9 cellular contexts compared by ENCODE assay signal in genomic region chr11:10488121-10488580, GRCh38. TPM values are rescaled to one million over a fixed set of nuclear protein-coding genes. Genes with fewer than 3 reads are reported as not detected.
A peak's percentile ranks its signal among the peaks of the same experiment; 100 is the strongest.
DNase-seq lines count a peak whose midpoint lies in the region; ATAC-seq and TF ChIP-seq lines count a peak whose summit lies in the region.
"Had no signal": no experiment of that assay in that cellular context is flagged by ENCODE, and none has a peak within 500 bp of the region (broad histone marks: within the 10 kb centered on the region; RNA-seq: fewer than 3 reads in every experiment).

No MANE protein-coding gene starts in this region.

- TF ChIP-seq POLR2A in testis (IDR thresholded peaks at IDR 0.05) = no peak

- H3K4me3 Mint-ChIP-seq in activated CD4-positive, alpha-beta memory T cell treated with anti-CD3 and anti-CD28 coated beads for 36 hours = peak overlapping the region; percentile 4
- no peak overlapping the region for H3K4me3 Mint-ChIP-seq in activated CD4-positive, alpha-beta memory T cell treated with anti-CD3 and anti-CD28 coated beads, Interleukin-2, amount 10 ng/mL, durations not matched to agents 7 days and 5 days
- H3K4me3 Mint-ChIP-seq in T-helper 17 cell = no peak overlapping the region

- no peak for TF ChIP-seq CTCF in testis (IDR thresholded peaks at IDR 0.05)

- no peaks in the 10 kb centered on the region for H3K36me3 ChIP-seq in testis (ENCODE audit: low read depth, missing control alignments)

- 84 to 90% methylated on average over 10 of the region's 10 CpGs for whole genome bisulfite sequencing in testis, 2 donors

- CTCF ChIA-PET in activated CD4-positive, alpha-beta memory T cell treated with anti-CD3 and anti-CD28 coated beads for 36 hours (lab: Charles Lee) = interaction anchor here (1.1 to 2.4 kb wide), 3 partner anchors 12 to 53 kb away, joined by 4 to 5 read pairs (median 5); partner anchors contain the start of gene RNF141
- CTCF ChIA-PET in activated CD4-positive, alpha-beta memory T cell treated with anti-CD3 and anti-CD28 coated beads, Interleukin-2, amount 10 ng/mL, durations not matched to agents 7 days and 5 days (lab: Charles Lee) = interaction anchor here (1.3 kb wide), 1 partner anchor 53 kb away, joined by 3 read pairs; the partner anchor contains the start of gene RNF141
- CTCF ChIA-PET in HEK293T (lab: Yijun Ruan, JAX) = interaction anchor here (0.6 to 1.2 kb wide), 2 partner anchors 53 to 58 kb away, joined by 3 to 4 read pairs; partner anchors contain the start of gene RNF141

- ATAC-seq in T-helper 17 cell (no peak), HG03432 (IDR thresholded peaks at IDR 0.05; ENCODE audit: unreplicated experiment) (no peak)
- ATAC-seq: heart left ventricle had no signal

- peak overlapping the region; percentile 81 for H3K27ac Mint-ChIP-seq in activated CD4-positive, alpha-beta memory T cell treated with anti-CD3 and anti-CD28 coated beads for 36 hours
- no peak overlapping the region for H3K27ac Mint-ChIP-seq in activated CD4-positive, alpha-beta memory T cell treated with anti-CD3 and anti-CD28 coated beads, Interleukin-2, amount 10 ng/mL, durations not matched to agents 7 days and 5 days
- H3K27ac Mint-ChIP-seq in T-helper 17 cell = peak overlapping the region; percentile 87

- peaks cover 32% of the 10 kb centered on the region for H3K36me3 Mint-ChIP-seq in activated CD4-positive, alpha-beta memory T cell treated with anti-CD3 and anti-CD28 coated beads for 36 hours
- H3K36me3 Mint-ChIP-seq in activated CD4-positive, alpha-beta memory T cell treated with anti-CD3 and anti-CD28 coated beads, Interleukin-2, amount 10 ng/mL, durations not matched to agents 7 days and 5 days (ENCODE audit: low read depth) = peaks cover 53% of the 10 kb centered on the region
- peaks cover 11% of the 10 kb centered on the region for H3K36me3 Mint-ChIP-seq in T-helper 17 cell (ENCODE audit: low read depth)

- no peaks in the 10 kb centered on the region for H3K27me3 ChIP-seq in testis
- H3K27me3 ChIP-seq: heart left ventricle had no signal

- H3K9me3 ChIP-seq in T-helper 17 cell (ENCODE audit: control insufficient read depth, low read length, poor library complexity, severe bottlenecking) (no peaks in the 10 kb centered on the region), testis (no peaks in the 10 kb centered on the region)
- H3K9me3 ChIP-seq: heart left ventricle had no signal

- no peak overlapping the region for H3K27ac ChIP-seq in testis
- H3K27ac ChIP-seq: heart left ventricle had no signal

- no peaks in the 10 kb centered on the region for H3K27me3 Mint-ChIP-seq in activated CD4-positive, alpha-beta memory T cell treated with anti-CD3 and anti-CD28 coated beads for 36 hours
- H3K27me3 Mint-ChIP-seq in activated CD4-positive, alpha-beta memory T cell treated with anti-CD3 and anti-CD28 coated beads, Interleukin-2, amount 10 ng/mL, durations not matched to agents 7 days and 5 days = no peaks in the 10 kb centered on the region
- no peaks in the 10 kb centered on the region for H3K27me3 Mint-ChIP-seq in T-helper 17 cell

- peak; percentile 39 for DNase-seq in activated CD4-positive, alpha-beta memory T cell treated with anti-CD3 and anti-CD28 coated beads for 36 hours
- no peak for DNase-seq in activated CD4-positive, alpha-beta memory T cell treated with anti-CD3 and anti-CD28 coated beads, Interleukin-2, amount 10 ng/mL, durations not matched to agents 7 days and 5 days
- DNase-seq in T-helper 17 cell (no peak), iPS-NIHi7 (ENCODE audit: extremely low spot score) (peak; percentile 50), testis (peak; percentile 2), HEK293T (ENCODE audit: extremely low spot score) (no peak)
- DNase-seq in activated CD4-positive, alpha-beta T cell treated with anti-CD3 and anti-CD28 coated beads, Interleukin-2, amount 50 U/mL, for 1 hour = no peak
- DNase-seq: heart left ventricle had no signal

- POLR2A ChIA-PET in activated CD4-positive, alpha-beta memory T cell treated with anti-CD3 and anti-CD28 coated beads for 36 hours (lab: Charles Lee) = interaction anchor here (1.1 kb wide), 1 partner anchor 33 kb away, joined by 3 read pairs; no protein-coding TSS in a partner anchor
- POLR2A ChIA-PET in activated CD4-positive, alpha-beta memory T cell treated with anti-CD3 and anti-CD28 coated beads, Interleukin-2, amount 10 ng/mL, durations not matched to agents 7 days and 5 days (lab: Charles Lee) = interaction anchor here (1.6 kb wide), 1 partner anchor 29 kb away, joined by 3 read pairs; no protein-coding TSS in a partner anchor
- POLR2A ChIA-PET in HEK293T (lab: Yijun Ruan, JAX) = interaction anchor here (0.6 kb wide), 1 partner anchor 1389 kb away, joined by 4 read pairs; no protein-coding TSS in a partner anchor

- peaks cover 24% of the 10 kb centered on the region for H3K4me1 Mint-ChIP-seq in activated CD4-positive, alpha-beta memory T cell treated with anti-CD3 and anti-CD28 coated beads for 36 hours (ENCODE audit: low read depth)
- H3K4me1 Mint-ChIP-seq in activated CD4-positive, alpha-beta memory T cell treated with anti-CD3 and anti-CD28 coated beads, Interleukin-2, amount 10 ng/mL, durations not matched to agents 7 days and 5 days = peaks cover 9% of the 10 kb centered on the region
- peaks cover 23% of the 10 kb centered on the region for H3K4me1 Mint-ChIP-seq in T-helper 17 cell

- intact Hi-C loops in activated CD4-positive, alpha-beta memory T cell treated with anti-CD3 and anti-CD28 coated beads for 36 hours (cut with micrococcal nuclease) = no loop called here
- intact Hi-C loops in testis (cut with DNase I; ENCODE audit: low total_unique reads) = no loop called here

- no peaks in the 10 kb centered on the region for H3K9me3 Mint-ChIP-seq in activated CD4-positive, alpha-beta memory T cell treated with anti-CD3 and anti-CD28 coated beads for 36 hours
- no peaks in the 10 kb centered on the region for H3K9me3 Mint-ChIP-seq in activated CD4-positive, alpha-beta memory T cell treated with anti-CD3 and anti-CD28 coated beads, Interleukin-2, amount 10 ng/mL, durations not matched to agents 7 days and 5 days

- H3K4me1 ChIP-seq in testis = peaks cover 9% of the 10 kb centered on the region

- no peak overlapping the region for H3K4me3 ChIP-seq in testis
- H3K4me3 ChIP-seq: heart left ventricle had no signal

TF ChIP-seq in HEK293T, 16 proteins besides CTCF, POLR2A, EP300 and RAD21:
- TF ChIP-seq FOXA1 (IDR thresholded peaks at IDR 0.05) = no peak
- no peak for TF ChIP-seq BHLHE40 (IDR thresholded peaks at IDR 0.05; ENCODE audit: borderline replicate concordance)
- TF ChIP-seq NFRKB (IDR thresholded peaks at IDR 0.05) = no peak
- TF ChIP-seq CTBP1 (IDR thresholded peaks at IDR 0.05; ENCODE audit: borderline replicate concordance) = no peak
- no peak for TF ChIP-seq LEF1 (IDR thresholded peaks at IDR 0.05; ENCODE audit: borderline replicate concordance)
- TF ChIP-seq FOXM1 (IDR thresholded peaks at IDR 0.05; ENCODE audit: borderline replicate concordance) = no peak

RNA-seq across cellular contexts. Expression of gene AMPD3, which starts 33.1 kb away (rescaled TPM):
- total RNA-seq in activated CD4-positive, alpha-beta memory T cell treated with anti-CD3 and anti-CD28 coated beads for 36 hours = 10 to 100 TPM; 25.5 to 25.7 TPM
- 10 to 100 TPM; 21.4 to 23.3 TPM for total RNA-seq in activated CD4-positive, alpha-beta memory T cell treated with anti-CD3 and anti-CD28 coated beads, Interleukin-2, amount 10 ng/mL, durations not matched to agents 7 days and 5 days
- total RNA-seq in T-helper 17 cell (10 to 100 TPM; 16.8 to 20.2 TPM), testis (10 to 100 TPM; 10.9 to 13.4 TPM)
- 5.5 TPM for polyA plus RNA-seq in testis (ENCODE audit: insufficient read depth, low read depth, low replicate concordance)

RNA-seq across cellular contexts. Expression of gene RNF141, which starts 52.8 kb away (rescaled TPM):
- total RNA-seq in activated CD4-positive, alpha-beta memory T cell treated with anti-CD3 and anti-CD28 coated beads for 36 hours = 10 to 100 TPM; 17.9 to 18.7 TPM
- total RNA-seq in activated CD4-positive, alpha-beta memory T cell treated with anti-CD3 and anti-CD28 coated beads, Interleukin-2, amount 10 ng/mL, durations not matched to agents 7 days and 5 days = 10 to 100 TPM; 12.2 to 12.3 TPM
- total RNA-seq in T-helper 17 cell (10 to 100 TPM; 12.8 to 13.6 TPM), testis (10 to 100 TPM; 63.1 to 91.3 TPM)
- polyA plus RNA-seq in testis (ENCODE audit: insufficient read depth, low read depth, low replicate concordance) = 172 TPM

Comparison
In these comparisons a context has a peak if more than half of its experiments do, and no peak if none do; other contexts are left out.
1. DNase-seq: peak in activated CD4-positive, alpha-beta memory T cell treated with anti-CD3 and anti-CD28 coated beads for 36 hours (single experiment), iPS-NIHi7 (single experiment) and testis (single experiment); none in activated CD4-positive, alpha-beta memory T cell treated with anti-CD3 and anti-CD28 coated beads, Interleukin-2, amount 10 ng/mL, durations not matched to agents 7 days and 5 days (single experiment), T-helper 17 cell (0 of 3), activated CD4-positive, alpha-beta T cell treated with anti-CD3 and anti-CD28 coated beads, Interleukin-2, amount 50 U/mL, for 1 hour (single experiment) and HEK293T (single experiment).